Comparison of ENCODE assay signal across 15 cellular contexts in genomic region chr9:16625106-16625505, GRCh38.
DNase-seq lines count a peak whose midpoint lies in the region; ATAC-seq and TF ChIP-seq lines count a peak whose summit lies in the region.
"Had no signal": no experiment of that assay in that cellular context is flagged by ENCODE, and none has a peak within 500 bp of the region (broad histone marks: within the 10 kb centered on the region; RNA-seq: fewer than 3 reads in every experiment).

No MANE protein-coding gene starts in this region.

- H2AFZ ChIP-seq in DND-41 (ENCODE audit: low read depth, low read length), result no peak overlapping the region

- no peaks in the 10 kb centered on the region for H3K27me3 ChIP-seq in DND-41 (ENCODE audit: insufficient read depth, low read length, poor library complexity)
- H3K27me3 ChIP-seq in SJCRH30, result no peaks in the 10 kb centered on the region
- no peaks in the 10 kb centered on the region for H3K27me3 ChIP-seq in gastrocnemius medialis
- H3K27me3 ChIP-seq in ovary, result no peaks in the 10 kb centered on the region

- peak overlapping the region; percentile 86 for H3K27ac Mint-ChIP-seq in glutamatergic neuron (ENCODE audit: unreplicated experiment)
- H3K27ac Mint-ChIP-seq: activated naive CD8-positive, alpha-beta T cell treated with anti-CD3 and anti-CD28 coated beads for 36 hours; stimulated activated naive CD8-positive, alpha-beta T cell treated with anti-CD3 and anti-CD28 coated beads, Interleukin-15, amount 100 ng/mL, for 72 hours had no signal

- intact Hi-C loops in gastrocnemius medialis (cut with DNase I; ENCODE audit: low total_unique reads) (loop anchor here (5.0 kb wide), 1 partner anchor 102 kb away; no protein-coding TSS in a partner anchor), ovary (cut with DNase I) (no loop called here)

- WGBS in ovary, 3 donors, result 6 to 9% (median 7%) methylated on average over 3 of the region's 3 CpGs

- 0 out of 2 replicates have a peak overlapping the region, but pooled peaks have one; percentile 32 for H3K27ac ChIP-seq in DND-41 (ENCODE audit: low read length)
- H3K27ac ChIP-seq in SJCRH30, result peak overlapping the region; percentile 68
- peak overlapping the region in 3 of 4 donors; percentile 72 to 80 (median 78) for H3K27ac ChIP-seq in gastrocnemius medialis
- peak overlapping the region in 1 of 2 donors; percentile 17 for H3K27ac ChIP-seq in ovary
- H3K27ac ChIP-seq: pancreas had no signal

- H3K4me1 ChIP-seq in DND-41 (ENCODE audit: insufficient read depth, low read length) (peaks cover 53% of the 10 kb centered on the region), SJCRH30 (peaks cover 46% of the 10 kb centered on the region), gastrocnemius medialis (peaks cover 22 to 44% of the 10 kb centered on the region in 2 donors), ovary (ENCODE audit: insufficient read depth) (peaks cover 20% of the 10 kb centered on the region)
- H3K4me1 ChIP-seq: pancreas had no signal

- H3K4me1 Mint-ChIP-seq in glutamatergic neuron (ENCODE audit: low read depth, unreplicated experiment), result peaks cover 57% of the 10 kb centered on the region
- H3K4me1 Mint-ChIP-seq: activated naive CD8-positive, alpha-beta T cell treated with anti-CD3 and anti-CD28 coated beads for 36 hours; stimulated activated naive CD8-positive, alpha-beta T cell treated with anti-CD3 and anti-CD28 coated beads, Interleukin-15, amount 100 ng/mL, for 72 hours had no signal

- H3K27me3 Mint-ChIP-seq in glutamatergic neuron (ENCODE audit: unreplicated experiment), result no peaks in the 10 kb centered on the region
- H3K27me3 Mint-ChIP-seq: stimulated activated naive CD8-positive, alpha-beta T cell treated with anti-CD3 and anti-CD28 coated beads, Interleukin-15, amount 100 ng/mL, for 72 hours had no signal

- H3K4me3 Mint-ChIP-seq in glutamatergic neuron (ENCODE audit: unreplicated experiment), result peak overlapping the region; percentile 53
- H3K4me3 Mint-ChIP-seq: activated naive CD8-positive, alpha-beta T cell treated with anti-CD3 and anti-CD28 coated beads for 36 hours; activated T-cell treated with anti-CD3 and anti-CD28 coated beads, Interleukin-2, amount 50 U/mL, for 4 hours; stimulated activated naive CD8-positive, alpha-beta T cell treated with anti-CD3 and anti-CD28 coated beads, Interleukin-15, amount 100 ng/mL, for 72 hours had no signal

- ATAC-seq in DND-41 (ENCODE audit: insufficient read depth, low read depth), result no peak
- no peak for ATAC-seq in gastrocnemius medialis
- ATAC-seq in HG02870 (IDR thresholded peaks at IDR 0.05; ENCODE audit: unreplicated experiment), result no peak
- ATAC-seq: activated T-cell treated with anti-CD3 and anti-CD28 coated beads, Interleukin-2, amount 50 U/mL, for 4 hours; pancreas; stimulated activated naive CD8-positive, alpha-beta T cell treated with anti-CD3 and anti-CD28 coated beads, Interleukin-15, amount 100 ng/mL, for 72 hours had no signal

- TF ChIP-seq POLR2A in gastrocnemius medialis (IDR thresholded peaks at IDR 0.05) (no peak), ovary (IDR thresholded peaks at IDR 0.05) (no peak)

- no peaks in the 10 kb centered on the region for H3K9me3 Mint-ChIP-seq in glutamatergic neuron (ENCODE audit: unreplicated experiment)
- H3K9me3 Mint-ChIP-seq: activated naive CD8-positive, alpha-beta T cell treated with anti-CD3 and anti-CD28 coated beads for 36 hours; activated T-cell treated with anti-CD3 and anti-CD28 coated beads, Interleukin-2, amount 50 U/mL, for 4 hours; stimulated activated naive CD8-positive, alpha-beta T cell treated with anti-CD3 and anti-CD28 coated beads, Interleukin-15, amount 100 ng/mL, for 72 hours had no signal

- no peaks in the 10 kb centered on the region for H3K9me3 ChIP-seq in DND-41 (ENCODE audit: insufficient read depth, low read length, severe bottlenecking)
- no peaks in the 10 kb centered on the region for H3K9me3 ChIP-seq in SJCRH30 (replicated peaks)
- no peaks in the 10 kb centered on the region for H3K9me3 ChIP-seq in gastrocnemius medialis
- no peaks in the 10 kb centered on the region for H3K9me3 ChIP-seq in ovary
- H3K9me3 ChIP-seq: pancreas had no signal

- in situ Hi-C loops in gastrocnemius medialis (cut with MboI; ENCODE audit: low sequenced_read_pairs in 4 of 4), result loop anchor here in 1 of 4 donors (10.0 kb wide), 1 partner anchor 240 kb away; no protein-coding TSS in a partner anchor

- no peaks in the 10 kb centered on the region for H3K79me2 ChIP-seq in DND-41 (ENCODE audit: insufficient read depth, low read length)

- TF ChIP-seq CTCF in DND-41 (IDR thresholded peaks at IDR 0.05; ENCODE audit: borderline replicate concordance, extremely low read depth, low read length, poor library complexity, severe bottlenecking) (no peak), glutamatergic neuron (IDR thresholded peaks at IDR 0.05; ENCODE audit: partially characterized antibody, unreplicated experiment) (no peak), gastrocnemius medialis (IDR thresholded peaks at IDR 0.05 in 4 of 5, conservative IDR thresholded peaks at IDR 0.05 in 1 of 5) (no peak), ovary (IDR thresholded peaks at IDR 0.05) (no peak)

- no peak overlapping the region for H3K9ac ChIP-seq in DND-41 (ENCODE audit: low read depth, low read length)

- no peaks in the 10 kb centered on the region for H3K36me3 Mint-ChIP-seq in glutamatergic neuron (ENCODE audit: unreplicated experiment)
- H3K36me3 Mint-ChIP-seq: activated naive CD8-positive, alpha-beta T cell treated with anti-CD3 and anti-CD28 coated beads for 36 hours had no signal

- no peak overlapping the region for H3K4me3 ChIP-seq in DND-41 (ENCODE audit: low read depth in 1 of 2, low read length in 2 of 2)
- no peak overlapping the region for H3K4me3 ChIP-seq in SJCRH30
- H3K4me3 ChIP-seq in gastrocnemius medialis, result peak overlapping the region in 1 of 4 donors; percentile 11
- H3K4me3 ChIP-seq in ovary, result no peak overlapping the region
- H3K4me3 ChIP-seq: pancreas had no signal

- H4K20me1 ChIP-seq in DND-41 (ENCODE audit: insufficient read depth, low read length), result no peaks in the 10 kb centered on the region

- H3K4me2 ChIP-seq in DND-41 (ENCODE audit: insufficient read depth, low read length), result no peak overlapping the region

- no peak for TF ChIP-seq EP300 in ovary (IDR thresholded peaks at IDR 0.05)

- no peak for DNase-seq in DND-41
- peak in 1 of 2 experiments; percentile 16 for DNase-seq in SJCRH30
- no peak for DNase-seq in glutamatergic neuron
- DNase-seq in gastrocnemius medialis, result no peak
- DNase-seq in stimulated activated CD4-positive, alpha-beta T cell treated with anti-CD3 and anti-CD28 coated beads, Interleukin-15, amount 100 ng/mL, for 24 hours, result no peak
- DNase-seq in ovary, result no peak
- DNase-seq in D341Med (ENCODE audit: low spot score), result no peak
- DNase-seq: activated naive CD8-positive, alpha-beta T cell treated with anti-CD3 and anti-CD28 coated beads for 36 hours; activated T-cell treated with anti-CD3 and anti-CD28 coated beads, Interleukin-2, amount 50 U/mL, for 4 hours; central memory CD4-positive, alpha-beta T cell; DMS79; NCI-H1417; pancreas; stimulated activated naive CD8-positive, alpha-beta T cell treated with anti-CD3 and anti-CD28 coated beads, Interleukin-15, amount 100 ng/mL, for 72 hours had no signal

- H3K36me3 ChIP-seq in DND-41 (ENCODE audit: insufficient read depth, low read length), result no peaks in the 10 kb centered on the region
- H3K36me3 ChIP-seq in SJCRH30, result no peaks in the 10 kb centered on the region; the same call in 1 of the 2 replicates
- no peaks in the 10 kb centered on the region for H3K36me3 ChIP-seq in gastrocnemius medialis
- H3K36me3 ChIP-seq in ovary, result no peaks in the 10 kb centered on the region
- H3K36me3 ChIP-seq: pancreas had no signal
